Comparison of ENCODE assay signal across 8 cellular contexts in genomic region chr3:152267831-152268500, GRCh38. TPM values are rescaled to one million over a fixed set of nuclear protein-coding genes. Genes with fewer than 3 reads are reported as not detected.
DNase-seq lines count a peak whose midpoint lies in the region; ATAC-seq, FAIRE-seq and TF ChIP-seq lines count a peak whose summit lies in the region.

No MANE protein-coding gene starts in this region.

- no peaks in the 10 kb centered on the region for H3K27me3 Mint-ChIP-seq in CD8-positive, alpha-beta T cell (ENCODE audit: low read depth)

- peak overlapping the region; percentile 95 for H3K27ac Mint-ChIP-seq in CD8-positive, alpha-beta T cell

- H3K27ac ChIP-seq in CD8-positive, alpha-beta T cell (ENCODE audit: low read depth, low read length), result peak overlapping the region; percentile 96
- H3K27ac ChIP-seq in osteoblast (ENCODE audit: low read depth, low read length), result peak overlapping the region; percentile 92

- H3K4me2 ChIP-seq in osteoblast (ENCODE audit: insufficient read depth, low read length), result peak overlapping the region; percentile 89

- CTCF ChIA-PET in CD8-positive, alpha-beta T cell (lab: Charles Lee), result interaction anchor here (1.0 to 2.0 kb wide), 8 partner anchors 9 to 204 kb away, joined by 3 to 8 read pairs (median 3); no protein-coding TSS in a partner anchor

- peaks cover 61% of the 10 kb centered on the region for H3K79me2 ChIP-seq in osteoblast (ENCODE audit: insufficient read depth, low read length)

- no peak for ATAC-seq in CD8-positive, alpha-beta T cell
- no peak for ATAC-seq in GM18511 (IDR thresholded peaks at IDR 0.05; ENCODE audit: unreplicated experiment)

- H3K4me3 ChIP-seq in CD8-positive, alpha-beta T cell (ENCODE audit: low read depth, low read length), result peak overlapping the region; percentile 94
- H3K4me3 ChIP-seq in endocrine pancreas (ENCODE audit: control insufficient read depth, insufficient read depth, low read length) (peak overlapping the region; percentile 84), osteoblast (ENCODE audit: insufficient read depth, low read length) (peak overlapping the region; percentile 91)

- peak overlapping the region; percentile 78 for H3K9ac ChIP-seq in endocrine pancreas (ENCODE audit: control insufficient read depth, insufficient read depth, low read length)

- no peak for TF ChIP-seq CTCF in CD8-positive, alpha-beta T cell (IDR thresholded peaks at IDR 0.05)
- TF ChIP-seq CTCF in osteoblast (IDR thresholded peaks at IDR 0.05; ENCODE audit: extremely low read depth, low read depth, low read length), result no peak

- H3K27me3 ChIP-seq in CD8-positive, alpha-beta T cell (ENCODE audit: insufficient read depth, low read length), result no peaks in the 10 kb centered on the region
- H3K27me3 ChIP-seq in endocrine pancreas (ENCODE audit: control insufficient read depth, insufficient read depth, low read length), result no peaks in the 10 kb centered on the region
- H3K27me3 ChIP-seq in osteoblast (ENCODE audit: insufficient read depth, low read length), result no peaks in the 10 kb centered on the region

- H3K4me3 Mint-ChIP-seq in CD8-positive, alpha-beta T cell, result peak overlapping the region; percentile 96

- peak overlapping the region; percentile 58 for H2AFZ ChIP-seq in osteoblast (ENCODE audit: low read length)

- DNase-seq in CD8-positive, alpha-beta T cell, result no peak
- DNase-seq in NCI-H2107 treated with DMSO at 0.1 percent for 48 hours (lab: John Stamatoyannopoulos, UW; ENCODE audit: unreplicated experiment) (peak; percentile 55), osteoblast (ENCODE audit: insufficient read length, low spot score, missing footprints) (no peak), midbrain (lab: John Stamatoyannopoulos, UW) (no peak), GM19239 (ENCODE audit: insufficient read length, low spot score) (no peak), NCI-H2196 (lab: John Stamatoyannopoulos, UW; ENCODE audit: unreplicated experiment) (no peak)

- peaks cover 62% of the 10 kb centered on the region for H3K4me1 Mint-ChIP-seq in CD8-positive, alpha-beta T cell (ENCODE audit: low read depth)

- intact Hi-C loops in CD8-positive, alpha-beta T cell (cut with DNase I, micrococcal nuclease), result loop anchor here (1.0 to 5.0 kb wide), 8 partner anchors 9 to 85 kb away; no protein-coding TSS in a partner anchor

- H3K9me3 Mint-ChIP-seq in CD8-positive, alpha-beta T cell, result no peaks in the 10 kb centered on the region

- H3K36me3 ChIP-seq in CD8-positive, alpha-beta T cell (ENCODE audit: insufficient read depth, low read length), result no peaks in the 10 kb centered on the region
- no peaks in the 10 kb centered on the region for H3K36me3 ChIP-seq in endocrine pancreas (ENCODE audit: control insufficient read depth, insufficient read depth, low read length)
- H3K36me3 ChIP-seq in osteoblast (ENCODE audit: insufficient read depth, low read length), result peaks cover 3% of the 10 kb centered on the region

- H3K36me3 Mint-ChIP-seq in CD8-positive, alpha-beta T cell, result peaks cover 42% of the 10 kb centered on the region

- peaks cover 4% of the 10 kb centered on the region for H4K20me1 ChIP-seq in osteoblast (ENCODE audit: insufficient read depth, low read length)

- peaks cover 51% of the 10 kb centered on the region for H3K4me1 ChIP-seq in CD8-positive, alpha-beta T cell (ENCODE audit: insufficient read depth, low read length)
- H3K4me1 ChIP-seq in endocrine pancreas (ENCODE audit: control insufficient read depth, insufficient read depth, low read length) (peaks cover 22% of the 10 kb centered on the region), osteoblast (ENCODE audit: insufficient read depth, low read length) (peaks cover 47% of the 10 kb centered on the region)

- FAIRE-seq in GM19239 (lab: Jason Lieb, UNC), result no peak

- no peaks in the 10 kb centered on the region for H3K9me3 ChIP-seq in CD8-positive, alpha-beta T cell (ENCODE audit: low read length)
- H3K9me3 ChIP-seq in endocrine pancreas (ENCODE audit: control insufficient read depth, low read length) (no peaks in the 10 kb centered on the region), osteoblast (ENCODE audit: low read depth, low read length) (no peaks in the 10 kb centered on the region)

- POLR2A ChIA-PET in CD8-positive, alpha-beta T cell (lab: Charles Lee), result interaction anchor here (0.7 to 4.3 kb wide), 28 partner anchors 11 to 94 kb away, joined by 3 to 108 read pairs (median 6); no protein-coding TSS in a partner anchor

RNA-seq across cellular contexts. Expression of gene MBNL1, which starts 0.8 kb away (rescaled TPM):
- total RNA-seq in CD8-positive, alpha-beta T cell, result 100 to 1,000 TPM; 515 to 529 TPM
- 483 and 545 TPM in 2 replicates for total RNA-seq in osteoblast
